Comparison of ENCODE assay signal across 1 cellular context in the genomic region with DNA sequence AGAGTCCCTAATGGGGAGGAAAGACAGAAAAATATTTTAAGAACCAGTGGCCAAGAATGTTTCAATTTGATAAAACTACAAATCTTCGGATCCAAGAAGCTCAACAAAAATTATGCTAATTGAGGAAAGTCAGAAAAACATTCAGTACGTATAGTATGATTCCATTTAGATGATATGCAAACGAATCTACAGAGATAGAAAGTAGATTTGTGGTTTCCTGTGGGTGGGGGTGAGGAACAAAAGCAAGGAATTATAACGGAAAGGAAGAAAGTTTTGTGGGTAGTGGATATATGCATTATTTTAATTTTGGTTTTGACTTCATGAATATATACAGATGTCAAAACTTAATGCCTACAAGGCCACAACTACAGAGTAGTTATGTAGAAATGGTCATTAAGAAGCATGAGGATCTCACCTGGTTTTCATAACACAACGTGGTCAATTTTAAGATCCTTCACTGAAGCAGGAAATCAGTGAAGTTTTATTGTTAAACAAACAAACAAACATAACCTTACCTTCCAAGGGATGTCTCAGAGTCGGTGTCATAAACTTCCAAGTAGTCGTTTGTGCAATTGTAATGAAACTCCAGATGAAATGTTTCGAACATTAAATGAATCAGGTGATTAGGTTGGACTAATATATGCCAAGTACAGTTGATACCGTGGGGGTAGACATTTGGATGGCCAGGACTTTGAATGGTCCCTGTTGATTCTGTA.
TF ChIP-seq lines count a peak whose summit lies in the region.

No MANE protein-coding gene starts in this region.

TF ChIP-seq in endothelial cell of umbilical vein, 7 proteins besides CTCF, POLR2A, EP300 and RAD21:
- TF ChIP-seq FOS (IDR thresholded peaks at IDR 0.05; ENCODE audit: borderline replicate concordance, insufficient read depth, low read length) (no peak), JUN (IDR thresholded peaks at IDR 0.05; ENCODE audit: borderline replicate concordance, insufficient read depth, insufficient read length, low read depth) (no peak), MYC (IDR thresholded peaks at IDR 0.05; ENCODE audit: low read depth, low read length) (no peak), POLR2AphosphoS5 (IDR thresholded peaks at IDR 0.05; ENCODE audit: insufficient read depth, low read depth, low read length) (no peak), GATA2 (IDR thresholded peaks at IDR 0.05; ENCODE audit: insufficient read depth, insufficient read length, low read depth, low read length) (no peak), EZH2 (IDR thresholded peaks at IDR 0.05; ENCODE audit: borderline replicate concordance, low read depth, low read length, severe bottlenecking) (no peak)
- TF ChIP-seq, protein P1, sequence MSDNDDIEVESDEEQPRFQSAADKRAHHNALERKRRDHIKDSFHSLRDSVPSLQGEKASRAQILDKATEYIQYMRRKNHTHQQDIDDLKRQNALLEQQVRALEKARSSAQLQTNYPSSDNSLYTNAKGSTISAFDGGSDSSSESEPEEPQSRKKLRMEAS (IDR thresholded peaks at IDR 0.05; ENCODE audit: insufficient read depth, insufficient read length), result no peak
